ENCODE assay signal across 8 cellular contexts in the genomic region with DNA sequence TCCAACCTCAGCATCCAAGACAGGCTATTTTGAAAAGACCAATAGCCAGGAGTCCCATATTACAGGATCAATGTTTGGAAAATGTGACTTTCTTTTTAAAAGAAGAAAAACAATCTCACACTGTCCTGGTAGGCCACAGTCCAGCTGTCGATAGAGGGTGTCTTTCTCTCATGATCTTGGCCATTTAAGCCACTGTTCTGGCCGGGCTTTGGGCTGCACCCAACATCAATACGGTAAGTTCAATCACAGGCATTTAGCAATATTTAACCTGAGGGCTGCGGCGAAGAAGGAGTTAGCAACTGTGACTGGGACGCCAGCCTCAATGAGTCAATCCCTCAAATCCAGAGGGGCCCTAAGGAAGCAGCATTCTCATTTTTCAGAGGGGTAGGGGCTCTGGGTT.
"Had no signal": no experiment of that assay in that cellular context is flagged by ENCODE, and none has a peak within 500 bp of the region (broad histone marks: within the 10 kb centered on the region; RNA-seq: fewer than 3 reads in every experiment).

No MANE protein-coding gene starts in this region.

- H3K27ac ChIP-seq: GM23248, HL-60 had no signal

- H3K4me1 ChIP-seq: HAP-1 had no signal

- H3K9me3 ChIP-seq: HAP-1 had no signal

- H3K9ac ChIP-seq: GM23248 had no signal

- ATAC-seq: HCT116 had no signal

- H3K36me3 ChIP-seq: HAP-1 had no signal

- H2AFZ ChIP-seq: GM23248 had no signal

- H3K4me3 ChIP-seq: GM23248, HAP-1 had no signal

- DNase-seq: GM23248, GOT3, H7, HFFc6, IMR-90 had no signal
